ENCODE assay signal across 8 cellular contexts in the genomic region with DNA sequence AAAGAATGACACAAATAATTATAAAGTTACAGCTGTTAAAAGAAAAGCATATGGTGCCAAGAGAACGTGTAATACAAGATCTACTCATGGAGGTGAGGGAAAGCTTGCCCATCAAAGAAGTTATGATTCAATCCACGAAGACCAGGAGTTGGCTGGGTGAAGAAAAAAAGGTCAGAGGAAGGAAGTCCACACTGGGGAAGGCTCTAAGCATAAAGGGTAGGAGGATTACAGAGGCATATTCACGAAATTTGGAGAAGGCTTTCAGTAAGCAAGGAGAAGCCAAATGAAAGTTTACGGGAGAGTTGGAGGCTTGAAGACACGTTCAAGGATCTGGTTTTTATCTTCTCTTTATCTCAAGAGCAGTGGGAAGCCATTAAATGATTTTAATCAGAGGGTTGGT. TPM values are rescaled to one million over a fixed set of nuclear protein-coding genes. Genes with fewer than 3 reads are reported as not detected.
DNase-seq lines count a peak whose midpoint lies in the region; TF ChIP-seq lines count a peak whose summit lies in the region.
"Had no signal": no experiment of that assay in that cellular context is flagged by ENCODE, and none has a peak within 500 bp of the region (broad histone marks: within the 10 kb centered on the region; RNA-seq: fewer than 3 reads in every experiment).

No MANE protein-coding gene starts in this region.

- H3K79me2 ChIP-seq in OCI-LY3 (ENCODE audit: low read length): peaks cover 23% of the 10 kb centered on the region

- H3K4me1 ChIP-seq in OCI-LY3 (ENCODE audit: low read length) (peaks cover 71% of the 10 kb centered on the region), colonic mucosa (no peaks in the 10 kb centered on the region)

- H3K9ac ChIP-seq in OCI-LY3 (ENCODE audit: low read length) (peak overlapping the region; percentile 10; the same call in 1 of the 2 replicates), colonic mucosa (ENCODE audit: low read depth in 2 of 2, low read length in 2 of 2) (no peak overlapping the region)

- H3K36me3 ChIP-seq in OCI-LY3 (replicated peaks; ENCODE audit: low read depth, low read length) (no peaks in the 10 kb centered on the region), colonic mucosa (no peaks in the 10 kb centered on the region)

- TF ChIP-seq CTCF in OCI-LY3 (IDR thresholded peaks at IDR 0.05; ENCODE audit: low read depth, low read length) (no peak), colonic mucosa (IDR thresholded peaks at IDR 0.05) (no peak)

- H3K4me3 ChIP-seq in OCI-LY3 (ENCODE audit: low read length) (peak overlapping the region; percentile 51), colonic mucosa (no peak overlapping the region), skin epidermis (no peak overlapping the region)

- H3K27ac ChIP-seq in OCI-LY3 (ENCODE audit: low read length) (peak overlapping the region; percentile 38), colonic mucosa (peak overlapping the region; percentile 99), skin epidermis (peak overlapping the region in 18 of 21 experiments; percentile 28 to 100 (median 98))
- H3K27ac ChIP-seq: brain microvascular endothelial cell had no signal

- H3K27me3 ChIP-seq in OCI-LY3 (ENCODE audit: low read depth, low read length): no peaks in the 10 kb centered on the region
- no peaks in the 10 kb centered on the region for H3K27me3 ChIP-seq in colonic mucosa
- H3K27me3 ChIP-seq: brain microvascular endothelial cell had no signal

- no peaks in the 10 kb centered on the region for H3K9me3 ChIP-seq in OCI-LY3 (ENCODE audit: insufficient read depth, low read length)
- no peaks in the 10 kb centered on the region for H3K9me3 ChIP-seq in colonic mucosa

- H4K20me1 ChIP-seq in OCI-LY3 (ENCODE audit: insufficient read depth, low read length): no peaks in the 10 kb centered on the region

- peak; percentile 72 for DNase-seq in GF-D8 (lab: John Stamatoyannopoulos, UW)
- no peak for DNase-seq in colonic mucosa
- DNase-seq in NCI-H748 treated with DMSO at 0.1 percent for 48 hours (lab: John Stamatoyannopoulos, UW): no peak
- DNase-seq in RKO (ENCODE audit: low spot score): no peak
- no peak for DNase-seq in anterior cingulate cortex (lab: John Stamatoyannopoulos, UW)
- DNase-seq: brain microvascular endothelial cell had no signal

- H3K4me2 ChIP-seq in OCI-LY3 (ENCODE audit: low read length): peak overlapping the region; percentile 98

- intact Hi-C loops in colonic mucosa (cut with DNase I): no loop called here

- no peak overlapping the region for H2AFZ ChIP-seq in OCI-LY3 (ENCODE audit: low read depth, low read length)

RNA-seq across cellular contexts. Expression of a gene that starts 1.8 kb away (rescaled TPM):
- total RNA-seq in colonic mucosa: 10 to 100 TPM; 32.4 to 53.5 TPM

Comparison
In these comparisons a context has a peak if more than half of its experiments do, and no peak if none do; other contexts are left out.
1. H3K27ac ChIP-seq: peak in every context shown above with its lines; median percentile 99 in colonic mucosa; 98 in skin epidermis; 38 in OCI-LY3.